ENCODE assay signal across 25 cellular contexts in the genomic region with DNA sequence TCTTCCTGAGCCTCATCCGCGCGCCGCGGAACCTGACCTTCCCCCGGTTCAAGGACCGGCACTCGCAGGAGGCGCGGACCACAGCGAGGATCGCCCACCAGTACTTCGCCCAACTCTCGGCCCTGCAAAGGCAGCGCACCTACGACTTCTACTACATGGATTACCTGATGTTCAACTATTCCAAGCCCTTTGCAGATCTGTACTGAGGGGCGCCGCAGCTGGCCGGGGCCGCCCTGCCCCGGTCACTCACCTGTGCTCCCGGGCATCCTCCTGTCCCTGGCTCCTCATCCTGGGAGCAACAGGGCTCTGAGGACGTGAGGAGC. TPM values are rescaled to one million over a fixed set of nuclear protein-coding genes. Genes with fewer than 3 reads are reported as not detected.
"Had no signal": no experiment of that assay in that cellular context is flagged by ENCODE, and none has a peak within 500 bp of the region (broad histone marks: within the 10 kb centered on the region; RNA-seq: fewer than 3 reads in every experiment).

No MANE protein-coding gene starts in this region.

- H3K4me2 ChIP-seq: neural progenitor cell had no signal

- H2AFZ ChIP-seq: neural progenitor cell, parathyroid adenoma had no signal

- H3K4me1 ChIP-seq: neural progenitor cell, parathyroid adenoma, psoas muscle, right lobe of liver, vagina had no signal

- H3K27me3 ChIP-seq: neural progenitor cell, ovary, right lobe of liver, thyroid gland, upper lobe of left lung, vagina had no signal

- H3K36me3 ChIP-seq: neural progenitor cell, neutrophil, ovary, right lobe of liver, sigmoid colon, stomach, thoracic aorta, thyroid gland, tibial nerve, upper lobe of left lung, vagina had no signal

- H3K27ac ChIP-seq: neural progenitor cell, neutrophil, ovary, parathyroid adenoma, psoas muscle, right lobe of liver, sigmoid colon, stomach, thoracic aorta, thyroid gland, tibial nerve, upper lobe of left lung, vagina had no signal

- H3K4me3 ChIP-seq: neural progenitor cell, ovary, psoas muscle, right lobe of liver, sigmoid colon, stomach, thoracic aorta, thyroid gland, tibial nerve, upper lobe of left lung, vagina had no signal

- H3K9me3 ChIP-seq: neutrophil, ovary, psoas muscle, right lobe of liver, sigmoid colon, stomach, thoracic aorta, thyroid gland, tibial nerve, upper lobe of left lung, vagina had no signal

- ATAC-seq: naive thymus-derived CD4-positive, alpha-beta T cell; natural killer cell; psoas muscle; right lobe of liver; stimulated activated effector memory CD8-positive, alpha-beta T cell treated with anti-CD3 and anti-CD28 coated beads, Interleukin-12 subunit alpha, Interleukin-12 subunit beta, amount 100 ng/mL, for 72 hours; stimulated activated naive B cell treated with anti-CD40 and anti-IgM and Interleukin-4, amounts not matched to agents 10 μg/mL and 1 μg/mL and 100 μg/mL, for 72 hours had no signal

- H3K9ac ChIP-seq: neural progenitor cell, parathyroid adenoma had no signal

- DNase-seq: naive thymus-derived CD4-positive, alpha-beta T cell; natural killer cell; nucleus accumbens; ovary; psoas muscle; right lobe of liver; sigmoid colon; small intestine; stimulated activated CD4-positive, alpha-beta T cell treated with anti-CD3 and anti-CD28 coated beads, Interleukin-15, amount 100 ng/mL, for 24 hours; stimulated activated CD4-positive, alpha-beta T cell treated with anti-CD3 and anti-CD28 coated beads, Interleukin-2, amount 100 ng/mL, for 24 hours; stimulated activated CD4-positive, alpha-beta T cell treated with anti-CD3 and anti-CD28 coated beads, Interleukin-2, amount 100 ng/mL, for 48 hours; stimulated activated CD4-positive, alpha-beta T cell treated with anti-CD3 and anti-CD28 coated beads, Interleukin-4, amount 100 ng/mL, for 24 hours; stimulated activated naive B cell treated with anti-CD40 and anti-IgM and Interleukin-4, amounts not matched to agents 10 μg/mL and 1 μg/mL and 100 μg/mL, for 72 hours; stimulated activated naive CD4-positive, alpha-beta T cell treated with Interleukin-2 at 50 U/mL for 16 hours; stomach; thyroid gland; trophoblast cell had no signal

RNA-seq across cellular contexts. Expression of gene KCTD15, which starts 23.9 kb away (rescaled TPM):
- polyA plus RNA-seq: naive thymus-derived CD4-positive, alpha-beta T cell had no signal
